Comparison of ENCODE assay signal across 1 cellular context in genomic region chr12:14260011-14260993, GRCh38.
TF ChIP-seq lines count a peak whose summit lies in the region.

No MANE protein-coding gene starts in this region.

TF ChIP-seq in K562, 482 proteins besides CTCF, POLR2A, EP300 and RAD21 (continued from another document and continues in another):
- TF ChIP-seq HNRNPK (IDR thresholded peaks at IDR 0.05; ENCODE audit: low read depth, low read length, poor library complexity, severe bottlenecking) (no peak), PTTG1 (tag; IDR thresholded peaks at IDR 0.05; ENCODE audit: low read depth) (no peak), ZSCAN32 (CRISPR knock-in tag; IDR thresholded peaks at IDR 0.05) (no peak), FOS (IDR thresholded peaks at IDR 0.05; ENCODE audit: extremely low read depth, insufficient read length) (no peak), SAFB (IDR thresholded peaks at IDR 0.05; ENCODE audit: borderline replicate concordance, low read depth, low read length) (no peak), PTBP1 (IDR thresholded peaks at IDR 0.05; ENCODE audit: low read depth, low read length) (no peak), TAF9B (IDR thresholded peaks at IDR 0.05; ENCODE audit: partially characterized antibody) (peak; percentile 33), NBN (IDR thresholded peaks at IDR 0.05; ENCODE audit: low read depth) (0 out of 2 replicates have a peak, but pooled peaks have one; percentile 32), BRD4 (IDR thresholded peaks at IDR 0.05) (peak; percentile 8; the same call in 1 of the 2 replicates), POLR2B (IDR thresholded peaks at IDR 0.05; ENCODE audit: low read depth, partially characterized antibody) (no peak), HMGN3 (IDR thresholded peaks at IDR 0.05; ENCODE audit: borderline replicate concordance, extremely low read depth, insufficient read length, low read depth, low read length) (peak; percentile 88), FOXA3 (CRISPR knock-in tag; conservative IDR thresholded peaks at IDR 0.05 in 1 of 2, IDR thresholded peaks at IDR 0.05 in 1 of 2) (no peak), SPI1 (IDR thresholded peaks at IDR 0.05; ENCODE audit: borderline replicate concordance, low read depth, low read length) (0 out of 2 replicates have a peak, but pooled peaks have one; percentile 10), KDM1A (IDR thresholded peaks at IDR 0.05) (0 out of 4 replicates have a peak, but pooled peaks of 1 of the 2 experiments have one; percentile 12), POLR2G (IDR thresholded peaks at IDR 0.05; ENCODE audit: low read depth, low read length) (peak; percentile 36; the same call in 1 of the 2 replicates), SMC3 (conservative IDR thresholded peaks at IDR 0.05; ENCODE audit: insufficient read depth, low read depth, low read length) (no peak), BMI1 (IDR thresholded peaks at IDR 0.05; ENCODE audit: low read length) (no peak), ZNF324 (CRISPR knock-in tag; IDR thresholded peaks at IDR 0.05) (no peak), TEAD4 (IDR thresholded peaks at IDR 0.05; ENCODE audit: low read length) (peak; percentile 79), TEAD4 (CRISPR knock-in tag; IDR thresholded peaks at IDR 0.05; ENCODE audit: borderline replicate concordance) (peak; percentile 87; the same call in 1 of the 2 replicates), SMARCE1 (IDR thresholded peaks at IDR 0.05) (no peak), ARID4B (CRISPR knock-in tag; IDR thresholded peaks at IDR 0.05) (peak; percentile 73), ZNF77 (CRISPR knock-in tag; IDR thresholded peaks at IDR 0.05) (no peak), C11orf30 (IDR thresholded peaks at IDR 0.05; ENCODE audit: low read depth) (no peak), STAT6 (CRISPR knock-in tag; IDR thresholded peaks at IDR 0.05) (no peak), THAP7 (CRISPR knock-in tag; IDR thresholded peaks at IDR 0.05) (no peak), KAT8 (IDR thresholded peaks at IDR 0.05; ENCODE audit: low read depth) (no peak), IFI16 (CRISPR knock-in tag; IDR thresholded peaks at IDR 0.05) (no peak), ARID2 (IDR thresholded peaks at IDR 0.05) (no peak), ZNF143 (CRISPR knock-in tag; IDR thresholded peaks at IDR 0.05) (no peak), E2F1 (CRISPR knock-in tag; IDR thresholded peaks at IDR 0.05) (no peak), ZNF431 (CRISPR knock-in tag; IDR thresholded peaks at IDR 0.05) (no peak), PHB (CRISPR knock-in tag; IDR thresholded peaks at IDR 0.05) (no peak), SREBF1 (IDR thresholded peaks at IDR 0.05; ENCODE audit: borderline replicate concordance, low read depth, low read length) (no peak), ZNF124 (CRISPR knock-in tag; IDR thresholded peaks at IDR 0.05) (no peak), JUNB (CRISPR knock-in tag; conservative IDR thresholded peaks at IDR 0.05) (no peak), YBX1 (IDR thresholded peaks at IDR 0.05) (no peak), ZNF586 (CRISPR knock-in tag; conservative IDR thresholded peaks at IDR 0.05) (no peak), RFX7 (CRISPR knock-in tag; IDR thresholded peaks at IDR 0.05) (no peak), EWSR1 (IDR thresholded peaks at IDR 0.05; ENCODE audit: borderline replicate concordance, low read depth, partially characterized antibody) (no peak), ZSCAN29 (IDR thresholded peaks at IDR 0.05) (no peak), MYC (IDR thresholded peaks at IDR 0.05; ENCODE audit: low read depth, low read length) (peak; percentile 97), MYC (CRISPR knock-in tag; IDR thresholded peaks at IDR 0.05; ENCODE audit: borderline replicate concordance, low read depth) (peak; percentile 43; the same call in 1 of the 2 replicates), CHD7 (IDR thresholded peaks at IDR 0.05; ENCODE audit: low read depth, low read length) (no peak), ZNF274 (IDR thresholded peaks at IDR 0.05; ENCODE audit: borderline replicate concordance, low read depth, low read length) (no peak), DDX20 (tag; IDR thresholded peaks at IDR 0.05; ENCODE audit: low read depth) (no peak), ZNF589 (CRISPR knock-in tag; IDR thresholded peaks at IDR 0.05; ENCODE audit: low read depth) (peak; percentile 79; the same call in 1 of the 2 replicates)
